In genomic region chr11:33534575-33534974, GRCh38 we compare ENCODE assay signal across 17 cellular contexts.
DNase-seq lines count a peak whose midpoint lies in the region; ATAC-seq and TF ChIP-seq lines count a peak whose summit lies in the region.
"Had no signal": no experiment of that assay in that cellular context is flagged by ENCODE, and none has a peak within 500 bp of the region (broad histone marks: within the 10 kb centered on the region; RNA-seq: fewer than 3 reads in every experiment).

No MANE protein-coding gene starts in this region.

- intact Hi-C loops in PC-9 (cut with micrococcal nuclease; ENCODE audit: unreplicated experiment) (no loop called here), CD14-positive monocyte (cut with micrococcal nuclease) (no loop called here)

- H2AFZ ChIP-seq in SK-N-SH (ENCODE audit: low read depth) (no peak overlapping the region), PC-9 (no peak overlapping the region)

- no peak overlapping the region for H3K4me3 ChIP-seq in SK-N-SH (ENCODE audit: low read depth in 2 of 2, low read length in 1 of 2)
- no peak overlapping the region for H3K4me3 ChIP-seq in PC-9
- no peak overlapping the region for H3K4me3 ChIP-seq in epithelial cell of esophagus (ENCODE audit: low read length)
- H3K4me3 ChIP-seq: BLaER1 treated with 17β-estradiol and CSF1 and Interleukin-3, amounts not matched to agents 10 nM and 100 nM had no signal

- no peaks in the 10 kb centered on the region for H3K27me3 ChIP-seq in SK-N-SH (ENCODE audit: insufficient read depth)
- H3K27me3 ChIP-seq in PC-9 (ENCODE audit: insufficient read depth, low read depth) = no peaks in the 10 kb centered on the region
- H3K27me3 ChIP-seq: BLaER1 treated with 17β-estradiol and CSF1 and Interleukin-3, amounts not matched to agents 10 nM and 100 nM had no signal

- TF ChIP-seq EP300 in SK-N-SH (IDR thresholded peaks at IDR 0.05; ENCODE audit: borderline replicate concordance in 1 of 2, low read depth in 1 of 2, low read length in 1 of 2) = no peak

- H3K27ac ChIP-seq in SK-N-SH (ENCODE audit: low read depth in 2 of 2, low read length in 1 of 2) (peak overlapping the region in 1 of 2 experiments; percentile 93; a peak in 1 of 4 replicates), PC-9 (0 out of 2 replicates have a peak overlapping the region, but pooled peaks have one; percentile 16)
- H3K27ac ChIP-seq: 22Rv1; BLaER1 treated with 17β-estradiol and CSF1 and Interleukin-3, amounts not matched to agents 10 nM and 100 nM had no signal

- no peak overlapping the region for H3K9ac ChIP-seq in SK-N-SH
- H3K9ac ChIP-seq: BLaER1 treated with 17β-estradiol and CSF1 and Interleukin-3, amounts not matched to agents 10 nM and 100 nM had no signal

- no peak overlapping the region for H3K4me2 ChIP-seq in SK-N-SH
- H3K4me2 ChIP-seq in PC-9 = 0 out of 2 replicates have a peak overlapping the region, but pooled peaks have one; percentile 14
- H3K4me2 ChIP-seq: BLaER1 treated with 17β-estradiol and CSF1 and Interleukin-3, amounts not matched to agents 10 nM and 100 nM had no signal

- TF ChIP-seq CTCF in SK-N-SH (IDR thresholded peaks at IDR 0.05) = no peak
- no peak for TF ChIP-seq CTCF in PC-9 (conservative IDR thresholded peaks at IDR 0.05)
- TF ChIP-seq CTCF in epithelial cell of esophagus (IDR thresholded peaks at IDR 0.05; ENCODE audit: insufficient read depth, low read depth, low read length, missing control alignments) = no peak
- no peak for TF ChIP-seq CTCF in CD14-positive monocyte (IDR thresholded peaks at IDR 0.05)

- H3K4me3 Mint-ChIP-seq in CD14-positive monocyte = no peak overlapping the region

- POLR2A ChIA-PET in SK-N-SH (lab: Yijun Ruan, JAX) = no interaction called here
- POLR2A ChIA-PET in PC-9 (lab: Charles Lee; ENCODE audit: unreplicated experiment) = no interaction called here

- H3K9me2 ChIP-seq in SK-N-SH = no peaks in the 10 kb centered on the region
- no peaks in the 10 kb centered on the region for H3K9me2 ChIP-seq in PC-9 (ENCODE audit: insufficient read depth)

- H3K27ac Mint-ChIP-seq in CD14-positive monocyte = no peak overlapping the region

- H3K9me3 ChIP-seq in SK-N-SH (no peaks in the 10 kb centered on the region), PC-9 (ENCODE audit: insufficient read depth, low read depth) (peaks cover 5% of the 10 kb centered on the region; the same call in 1 of the 2 replicates)

- H3K27me3 Mint-ChIP-seq in CD14-positive monocyte (ENCODE audit: low read depth in 3 of 3) = peaks cover 0 to 6% (median 2%) of the 10 kb centered on the region in 3 donors

- H3K36me3 Mint-ChIP-seq in CD14-positive monocyte = no peaks in the 10 kb centered on the region

- H3K36me3 ChIP-seq in SK-N-SH (replicated peaks in 1 of 2; ENCODE audit: control insufficient read depth in 1 of 2, insufficient read depth in 2 of 2, low read length in 1 of 2) (peaks cover 0 to 8% of the 10 kb centered on the region in 2 experiments), PC-9 (ENCODE audit: low read depth) (no peaks in the 10 kb centered on the region)
- H3K36me3 ChIP-seq: BLaER1 treated with 17β-estradiol and CSF1 and Interleukin-3, amounts not matched to agents 10 nM and 100 nM had no signal

- ATAC-seq in SK-N-SH treated with all-trans-retinoic acid at 6 μM for 48 hours (no peak), HG02678 (IDR thresholded peaks at IDR 0.05; ENCODE audit: unreplicated experiment) (no peak)
- ATAC-seq: Right ventricle myocardium inferior had no signal

- CTCF ChIA-PET in SK-N-SH (lab: Yijun Ruan, JAX) (interaction anchor here (1.2 to 1.7 kb wide), 3 partner anchors 8 to 208 kb away, joined by 3 to 4 read pairs (median 3); no protein-coding TSS in a partner anchor), PC-9 (lab: Charles Lee) (no interaction called here)

- H3K4me1 Mint-ChIP-seq in CD14-positive monocyte = peaks cover 2% of the 10 kb centered on the region

- WGBS in SK-N-SH (ENCODE audit: low lambda C conversion rate) = 85% methylated on average over 1 of the region's 1 CpG

- H3K79me2 ChIP-seq in SK-N-SH (ENCODE audit: insufficient read depth) = peaks cover 78% of the 10 kb centered on the region
- H3K79me2 ChIP-seq in PC-9 (ENCODE audit: low read depth) = no peaks in the 10 kb centered on the region

- BruUV-seq in PC-9 (replicated peaks; lab: Mats Ljungman, UMichigan) = no TSS peak

- peaks cover 46% of the 10 kb centered on the region for H3F3A ChIP-seq in SK-N-SH (replicated peaks; ENCODE audit: insufficient read depth)
- H3F3A ChIP-seq in PC-9 (ENCODE audit: insufficient read depth, low read depth) = peaks cover 8% of the 10 kb centered on the region; the same call in 1 of the 2 replicates

- no peak for TF ChIP-seq RAD21 in SK-N-SH (IDR thresholded peaks at IDR 0.05; ENCODE audit: low read length)

- H3K9me3 Mint-ChIP-seq in CD14-positive monocyte = peaks cover 0 to 8% (median 1%) of the 10 kb centered on the region in 7 donors

- H3K4me1 ChIP-seq in SK-N-SH (ENCODE audit: control insufficient read depth in 1 of 2, insufficient read depth in 2 of 2, low read depth in 1 of 2, low read length in 1 of 2) (peaks cover 0 to 21% of the 10 kb centered on the region in 2 experiments; a peak in 1 of 4 replicates), PC-9 (replicated peaks; ENCODE audit: insufficient read depth) (peaks cover 12% of the 10 kb centered on the region)

- peaks cover 7% of the 10 kb centered on the region; the same call in 1 of the 2 replicates for H4K20me1 ChIP-seq in SK-N-SH (ENCODE audit: insufficient read depth)
- no peaks in the 10 kb centered on the region for H4K20me1 ChIP-seq in PC-9 (ENCODE audit: insufficient read depth)
- H4K20me1 ChIP-seq: BLaER1 treated with 17β-estradiol and CSF1 and Interleukin-3, amounts not matched to agents 10 nM and 100 nM had no signal

- DNase-seq in SK-N-SH = no peak
- peak in 1 of 2 experiments; percentile 68 for DNase-seq in PC-9
- peak; percentile 73 for DNase-seq in epithelial cell of esophagus (ENCODE audit: low read depth)
- peak; percentile 43 for DNase-seq in renal cortical epithelial cell (ENCODE audit: low read depth)
- DNase-seq in NCI-H1417 (lab: John Stamatoyannopoulos, UW) = no peak
- no peak for DNase-seq in CD14-positive monocyte (ENCODE audit: low spot score)
- DNase-seq: DMS 273 treated with DMSO at 0.1 percent for 48 hours, H7, MV-4-11, NCI-H1436, NCI-H2029 treated with DMSO at 0.1 percent for 48 hours, NCI-H510A treated with DMSO at 0.1 percent for 48 hours had no signal

TF ChIP-seq in SK-N-SH, 30 proteins besides CTCF, POLR2A, EP300 and RAD21:
- TF ChIP-seq RCOR1 (IDR thresholded peaks at IDR 0.05; ENCODE audit: low read length) (no peak), FOSL2 (IDR thresholded peaks at IDR 0.05; ENCODE audit: borderline replicate concordance, low read depth) (0 out of 2 replicates have a peak, but pooled peaks have one; percentile 2), MXI1 (IDR thresholded peaks at IDR 0.05; ENCODE audit: low read depth, low read length) (no peak)

TF ChIP-seq in SK-N-SH treated with all-trans-retinoic acid at 6 μM for 48 hours, 23 proteins besides CTCF, POLR2A, EP300 and RAD21 (continues in another document):
- no peak for TF ChIP-seq ZFP30 (CRISPR knock-in tag; IDR thresholded peaks at IDR 0.05)
- TF ChIP-seq ARNTL (CRISPR knock-in tag; IDR thresholded peaks at IDR 0.05; ENCODE audit: borderline replicate concordance, low read depth) = no peak
- TF ChIP-seq CSDC2 (CRISPR knock-in tag; IDR thresholded peaks at IDR 0.05) = no peak
- no peak for TF ChIP-seq ZNF565 (CRISPR knock-in tag; conservative IDR thresholded peaks at IDR 0.05; ENCODE audit: low read depth)
- TF ChIP-seq BACH2 (CRISPR knock-in tag; IDR thresholded peaks at IDR 0.05; ENCODE audit: borderline replicate concordance) = no peak
- TF ChIP-seq RARB (CRISPR knock-in tag; IDR thresholded peaks at IDR 0.05) = no peak
- no peak for TF ChIP-seq SNAI2 (CRISPR knock-in tag; IDR thresholded peaks at IDR 0.05)
- no peak for TF ChIP-seq TCF4 (CRISPR knock-in tag; IDR thresholded peaks at IDR 0.05; ENCODE audit: borderline replicate concordance)
- TF ChIP-seq TOX (CRISPR knock-in tag; IDR thresholded peaks at IDR 0.05; ENCODE audit: borderline replicate concordance) = no peak
- no peak for TF ChIP-seq PATZ1 (CRISPR knock-in tag; IDR thresholded peaks at IDR 0.05; ENCODE audit: borderline replicate concordance)
- no peak for TF ChIP-seq PPARA (CRISPR knock-in tag; IDR thresholded peaks at IDR 0.05; ENCODE audit: borderline replicate concordance)

Comparison
In these comparisons a context has a peak if more than half of its experiments do, and no peak if none do; other contexts are left out.
1. DNase-seq: peak in epithelial cell of esophagus (single experiment) and renal cortical epithelial cell (single experiment); none in SK-N-SH (single experiment), NCI-H1417 (0 of 3) and CD14-positive monocyte (single experiment).